27 cellular contexts compared by ENCODE assay signal in the genomic region with DNA sequence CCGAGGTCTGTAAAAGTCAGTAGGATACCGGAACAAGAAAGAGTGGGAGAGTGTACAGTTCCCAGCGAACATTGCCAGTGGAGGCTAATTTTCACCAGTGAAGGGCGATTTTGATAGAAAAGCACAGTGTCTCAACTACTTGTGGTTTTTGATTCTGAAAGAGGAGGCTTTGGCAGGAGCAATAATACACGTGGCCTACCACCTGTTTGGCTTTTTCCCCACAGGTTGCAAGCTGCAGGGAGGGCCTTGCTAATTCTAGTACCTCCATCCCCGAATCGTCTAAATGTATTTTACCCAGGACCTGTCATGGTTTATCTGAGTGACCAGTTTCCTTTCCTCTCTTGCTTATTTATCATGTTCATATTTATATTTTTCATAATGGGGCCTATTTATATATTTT. TPM values are rescaled to one million over a fixed set of nuclear protein-coding genes. Genes with fewer than 3 reads are reported as not detected.
DNase-seq lines count a peak whose midpoint lies in the region; ATAC-seq and TF ChIP-seq lines count a peak whose summit lies in the region.
"Had no signal": no experiment of that assay in that cellular context is flagged by ENCODE, and none has a peak within 500 bp of the region (broad histone marks: within the 10 kb centered on the region; RNA-seq: fewer than 3 reads in every experiment).

No MANE protein-coding gene starts in this region.

- no peaks in the 10 kb centered on the region for H3K4me1 ChIP-seq in CD4-positive, CD25-positive, alpha-beta regulatory T cell (ENCODE audit: control insufficient read depth, insufficient read depth, low read length, poor library complexity, severe bottlenecking)
- H3K4me1 ChIP-seq in Peyer's patch: no peaks in the 10 kb centered on the region
- H3K4me1 ChIP-seq: Caco-2, prostate gland, stomach had no signal

- no peaks in the 10 kb centered on the region for H3K27me3 ChIP-seq in CD4-positive, CD25-positive, alpha-beta regulatory T cell (ENCODE audit: control insufficient read depth, insufficient read depth, low read length)
- H3K27me3 ChIP-seq in Peyer's patch: no peaks in the 10 kb centered on the region
- H3K27me3 ChIP-seq: heart left ventricle, neural progenitor cell, stomach had no signal

- peaks cover 34% of the 10 kb centered on the region for H3K36me3 Mint-ChIP-seq in CD4-positive, CD25-positive, alpha-beta regulatory T cell

- H3K36me3 ChIP-seq in CD4-positive, CD25-positive, alpha-beta regulatory T cell (ENCODE audit: control insufficient read depth, insufficient read depth, low read length): peaks cover 47% of the 10 kb centered on the region
- H3K36me3 ChIP-seq in Peyer's patch: peaks cover 0 to 37% (median 0%) of the 10 kb centered on the region in 3 donors
- H3K36me3 ChIP-seq: neural progenitor cell, prostate gland had no signal

- H3K4me3 Mint-ChIP-seq in CD4-positive, CD25-positive, alpha-beta regulatory T cell: no peak overlapping the region
- H3K4me3 Mint-ChIP-seq: brain, neural progenitor cell, type B pancreatic cell had no signal

- H3K4me1 Mint-ChIP-seq in CD4-positive, CD25-positive, alpha-beta regulatory T cell: peaks cover 12 to 15% (median 15%) of the 10 kb centered on the region in 4 donors
- H3K4me1 Mint-ChIP-seq: brain, neural progenitor cell had no signal

- no peak for TF ChIP-seq CTCF in Peyer's patch (IDR thresholded peaks at IDR 0.05)

- ATAC-seq in CD4-positive, CD25-positive, alpha-beta regulatory T cell (ENCODE audit: low read depth in 2 of 2): no peak
- ATAC-seq in GM18873 (IDR thresholded peaks at IDR 0.05; ENCODE audit: low FRiP score, unreplicated experiment) (no peak), GM19324 (IDR thresholded peaks at IDR 0.05; ENCODE audit: low FRiP score, unreplicated experiment) (no peak)
- ATAC-seq: heart left ventricle, left lobe of liver had no signal

- H3K4me3 ChIP-seq in CD4-positive, CD25-positive, alpha-beta regulatory T cell (ENCODE audit: low read depth, low read length): no peak overlapping the region
- H3K4me3 ChIP-seq in Peyer's patch: no peak overlapping the region
- H3K4me3 ChIP-seq: coronary artery, heart left ventricle, neural progenitor cell, prostate gland, stomach had no signal

- no peaks in the 10 kb centered on the region for H3K9me3 Mint-ChIP-seq in CD4-positive, CD25-positive, alpha-beta regulatory T cell
- H3K9me3 Mint-ChIP-seq: brain, neural progenitor cell, type B pancreatic cell had no signal

- TF ChIP-seq POLR2A in Peyer's patch (IDR thresholded peaks at IDR 0.05): no peak

- peak overlapping the region; percentile 4 to 83 (median 30) for H3K27ac Mint-ChIP-seq in CD4-positive, CD25-positive, alpha-beta regulatory T cell
- H3K27ac Mint-ChIP-seq: neural progenitor cell, type B pancreatic cell had no signal

- DNase-seq in DMS 273 (lab: John Stamatoyannopoulos, UW; ENCODE audit: unreplicated experiment): peak; percentile 32
- no peak for DNase-seq in DMS 273 treated with DMSO at 0.1 percent for 48 hours (lab: John Stamatoyannopoulos, UW)
- DNase-seq in CD4-positive, CD25-positive, alpha-beta regulatory T cell: no peak
- peak; percentile 10 for DNase-seq in NCI-H2171 (lab: John Stamatoyannopoulos, UW)
- DNase-seq in cerebellum (ENCODE audit: low spot score): peak; percentile 82
- DNase-seq in Peyer's patch: no peak
- DNase-seq: activated naive CD4-positive, alpha-beta T cell treated with anti-CD3 and anti-CD28 coated beads, Interleukin-2, amount 50 U/mL, for 16 hours; AML-193; Caco-2; EL; H7; heart left ventricle; midbrain; NCI-H1105 treated with DMSO at 0.1 percent for 48 hours; NCI-H2081; NCI-H510A treated with DMSO at 0.1 percent for 48 hours; stomach had no signal

- no peaks in the 10 kb centered on the region for H3K27me3 Mint-ChIP-seq in CD4-positive, CD25-positive, alpha-beta regulatory T cell
- H3K27me3 Mint-ChIP-seq: brain, type B pancreatic cell had no signal

- no peak overlapping the region for H3K27ac ChIP-seq in CD4-positive, CD25-positive, alpha-beta regulatory T cell (ENCODE audit: insufficient read depth, low read length, poor library complexity, severe bottlenecking)
- no peak overlapping the region for H3K27ac ChIP-seq in Peyer's patch
- H3K27ac ChIP-seq: 22Rv1, coronary artery, heart left ventricle, neural progenitor cell, prostate gland, stomach had no signal

- H3K9me3 ChIP-seq in CD4-positive, CD25-positive, alpha-beta regulatory T cell (ENCODE audit: control insufficient read depth in 2 of 2, low read length in 2 of 2): no peaks in the 10 kb centered on the region
- no peaks in the 10 kb centered on the region for H3K9me3 ChIP-seq in Peyer's patch
- H3K9me3 ChIP-seq: Caco-2, heart left ventricle, prostate gland, stomach had no signal

RNA-seq across cellular contexts. Expression of gene EFCAB8, which starts 3.3 kb away (rescaled TPM):
- 1.2 TPM for total RNA-seq in CD4-positive, CD25-positive, alpha-beta regulatory T cell
- polyA plus RNA-seq in CD4-positive, CD25-positive, alpha-beta regulatory T cell: not detected
- total RNA-seq in cerebellum (not detected), Peyer's patch (under 1 TPM in 1 of 4 donors, not detected in 3; 0.83 TPM)
- total RNA-seq: skeletal muscle tissue had no signal
- polyA plus RNA-seq: stomach had no signal

RNA-seq across cellular contexts. Expression of gene MAPRE1, which starts 35.6 kb away (rescaled TPM):
- total RNA-seq in CD4-positive, CD25-positive, alpha-beta regulatory T cell: 114 TPM
- polyA plus RNA-seq in CD4-positive, CD25-positive, alpha-beta regulatory T cell: 10 to 100 TPM; 81.3 to 99.4 (median 92.6) TPM
- 82.1 TPM for total RNA-seq in cerebellum
- 10 to 100 TPM; 39.2 to 84.2 (median 41.9) TPM for total RNA-seq in Peyer's patch

Comparison
In these comparisons a context has a peak if more than half of its experiments do, and no peak if none do; other contexts are left out.
1. DNase-seq: peak in DMS 273 (single experiment), NCI-H2171 (single experiment) and cerebellum (single experiment); none in DMS 273 treated with DMSO at 0.1 percent for 48 hours (single experiment), CD4-positive, CD25-positive, alpha-beta regulatory T cell (0 of 3) and Peyer's patch (0 of 3).